Comparison of ENCODE assay signal across 32 cellular contexts in genomic region chr6:111090766-111091165, GRCh38. TPM values are rescaled to one million over a fixed set of nuclear protein-coding genes. Genes with fewer than 3 reads are reported as not detected.
"Had no signal": no experiment of that assay in that cellular context is flagged by ENCODE, and none has a peak within 500 bp of the region (broad histone marks: within the 10 kb centered on the region; RNA-seq: fewer than 3 reads in every experiment).

No MANE protein-coding gene starts in this region.

- H3K4me2 ChIP-seq: smooth muscle cell had no signal

- H3K36me3 Mint-ChIP-seq: immature natural killer cell; naive B cell; stimulated activated memory B cell treated with anti-CD40 and anti-IgM and Interleukin-4, amounts not matched to agents 10 μg/mL and 1 μg/mL and 100 μg/mL, for 72 hours had no signal

- H3K27me3 Mint-ChIP-seq: stimulated activated naive CD8-positive, alpha-beta T cell treated with anti-CD3 and anti-CD28 coated beads, Interleukin-15, amount 100 ng/mL, for 72 hours had no signal

- H3K4me3 Mint-ChIP-seq: activated T-cell treated with anti-CD3 and anti-CD28 coated beads, Interleukin-2, amount 50 U/mL, for 24 hours; immature natural killer cell; mesothelial cell of epicardium; nephron progenitor cell; stimulated activated memory B cell treated with anti-CD40 and anti-IgM and Interleukin-4, amounts not matched to agents 10 μg/mL and 1 μg/mL and 100 μg/mL, for 72 hours; T-helper 1 cell treated with Interleukin-12 subunit alpha and Interleukin-12 subunit beta and Interleukin-4 antibody, amounts not matched to agents 30 μg/mL and 1 μg/mL, for 36 hours had no signal

- H3K27ac ChIP-seq: gastroesophageal sphincter, prostate gland, sigmoid colon, thyroid gland, upper lobe of right lung, VCaP had no signal

- H3K4me3 ChIP-seq: gastroesophageal sphincter, prostate gland, sigmoid colon, smooth muscle cell, thyroid gland, upper lobe of right lung had no signal

- H3K9me3 Mint-ChIP-seq: activated T-cell treated with anti-CD3 and anti-CD28 coated beads, Interleukin-2, amount 50 U/mL, for 24 hours; immature natural killer cell; T-helper 1 cell treated with Interleukin-12 subunit alpha and Interleukin-12 subunit beta and Interleukin-4 antibody, amounts not matched to agents 30 μg/mL and 1 μg/mL, for 36 hours had no signal

- H3K9me3 ChIP-seq: gastroesophageal sphincter, pancreas, prostate gland, sigmoid colon, thyroid gland, upper lobe of right lung had no signal

- H3K27ac Mint-ChIP-seq: activated T-cell treated with anti-CD3 and anti-CD28 coated beads, Interleukin-2, amount 50 U/mL, for 24 hours; immature natural killer cell; mesothelial cell of epicardium; naive B cell; nephron progenitor cell; stimulated activated memory B cell treated with anti-CD40 and anti-IgM and Interleukin-4, amounts not matched to agents 10 μg/mL and 1 μg/mL and 100 μg/mL, for 72 hours; stimulated activated naive CD8-positive, alpha-beta T cell treated with anti-CD3 and anti-CD28 coated beads, Interleukin-15, amount 100 ng/mL, for 72 hours; T-helper 1 cell treated with Interleukin-12 subunit alpha and Interleukin-12 subunit beta and Interleukin-4 antibody, amounts not matched to agents 30 μg/mL and 1 μg/mL, for 36 hours had no signal

- H3K27me3 ChIP-seq: pancreas, thyroid gland had no signal

- H3K4me1 ChIP-seq: prostate gland, upper lobe of right lung had no signal

- H3K36me3 ChIP-seq: gastroesophageal sphincter, pancreas, prostate gland, sigmoid colon, thyroid gland, upper lobe of right lung had no signal

- DNase-seq: activated CD4-positive, alpha-beta T cell treated with anti-CD3 and anti-CD28 coated beads for 48 hours; activated CD4-positive, alpha-beta T cell treated with anti-CD3 and anti-CD28 coated beads, Interleukin-2, amount 50 U/mL, for 48 hours; activated CD8-positive, alpha-beta memory T cell treated with anti-CD3 and anti-CD28 coated beads, Interleukin-2, amount 50 U/mL, for 48 hours; activated gamma-delta T cell treated with Interleukin-2 at 50 U/mL for 16 hours; activated naive CD4-positive, alpha-beta T cell treated with anti-CD3 and anti-CD28 coated beads, Interleukin-2, amount 50 U/mL, for 16 hours; activated T-cell treated with anti-CD3 and anti-CD28 coated beads, Interleukin-2, amount 50 U/mL, for 24 hours; effector CD8-positive, alpha-beta T cell; erythroblast; hypothalamus; immature natural killer cell; naive B cell; nephron progenitor cell; nucleus accumbens; pancreas; sigmoid colon; stimulated activated CD4-positive, alpha-beta T cell treated with anti-CD3 and anti-CD28 coated beads, Interleukin-1b, Interleukin-23, amount 100 ng/mL, for 48 hours; stimulated activated CD4-positive, alpha-beta T cell treated with anti-CD3 and anti-CD28 coated beads, Interleukin-4, amount 100 ng/mL, for 4 hours; stimulated activated CD8-positive, alpha-beta memory T cell treated with anti-CD3 and anti-CD28 coated beads, Interleukin-4, amount 100 ng/mL, for 48 hours; stimulated activated naive CD8-positive, alpha-beta T cell treated with anti-CD3 and anti-CD28 coated beads, Interleukin-15, amount 100 ng/mL, for 72 hours; substantia nigra; T-helper 9 cell; thyroid gland; upper lobe of right lung had no signal

- ATAC-seq: activated CD4-positive, CD25-positive, alpha-beta regulatory T cell treated with anti-CD3 and anti-CD28 coated beads, Interleukin-2, amount 50 U/mL, for 24 hours; gastroesophageal sphincter; pancreas; stimulated activated memory B cell treated with anti-CD40 and anti-IgM and Interleukin-4, amounts not matched to agents 10 μg/mL and 1 μg/mL and 100 μg/mL, for 72 hours; stimulated activated naive CD8-positive, alpha-beta T cell treated with anti-CD3 and anti-CD28 coated beads, Interleukin-15, amount 100 ng/mL, for 72 hours; upper lobe of right lung had no signal

RNA-seq across cellular contexts. Expression of gene SLC16A10, which starts 3.5 kb away (rescaled TPM):
- total RNA-seq: dermis microvascular lymphatic vessel endothelial cell had no signal
- polyA plus RNA-seq: immature natural killer cell had no signal
